33 cellular contexts compared by ENCODE assay signal in the genomic region with DNA sequence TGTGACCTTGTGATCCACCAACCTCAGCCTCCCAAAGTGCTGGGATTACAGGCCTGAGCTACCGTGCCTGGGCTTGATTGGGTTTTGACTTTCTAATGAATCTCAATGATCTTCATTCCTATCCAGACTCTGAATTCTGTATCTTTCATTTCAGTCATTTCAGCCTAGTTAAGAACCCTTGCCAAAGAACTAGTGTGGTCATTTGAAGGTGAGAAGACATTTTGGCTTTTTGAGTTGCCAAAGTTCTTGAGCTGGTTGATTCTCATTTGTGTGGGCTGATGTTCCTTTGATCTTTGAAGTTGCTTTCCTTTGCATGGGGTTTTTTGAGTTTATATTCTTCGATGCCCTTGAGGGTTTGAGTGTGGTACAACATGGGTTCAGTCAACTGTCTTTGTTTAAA. TPM values are rescaled to one million over a fixed set of nuclear protein-coding genes. Genes with fewer than 3 reads are reported as not detected.
"Had no signal": no experiment of that assay in that cellular context is flagged by ENCODE, and none has a peak within 500 bp of the region (broad histone marks: within the 10 kb centered on the region; RNA-seq: fewer than 3 reads in every experiment).

No MANE protein-coding gene starts in this region.

- H3K4me3 ChIP-seq: ascending aorta, breast epithelium, MG63, PC-9 had no signal

- H3K4me1 ChIP-seq: ascending aorta, breast epithelium had no signal

- H3K36me3 ChIP-seq: ascending aorta, breast epithelium, MG63 had no signal

- H3K27ac Mint-ChIP-seq: activated CD8-positive, alpha-beta memory T cell treated with anti-CD3 and anti-CD28 coated beads, Interleukin-2, amount 10 ng/mL, durations not matched to agents 7 days and 5 days; activated naive CD4-positive, alpha-beta T cell treated with anti-CD3 and anti-CD28 coated beads, Interleukin-2, amount 10 ng/mL, durations not matched to agents 7 days and 5 days; activated naive CD8-positive, alpha-beta T cell; T-cell; WTC11 had no signal

- DNase-seq: activated CD4-positive, alpha-beta T cell treated with anti-CD3 and anti-CD28 coated beads for 4 hours; activated CD4-positive, alpha-beta T cell treated with anti-CD3 and anti-CD28 coated beads, Interleukin-2, amount 50 U/mL, for 48 hours; activated CD8-positive, alpha-beta memory T cell treated with anti-CD3 and anti-CD28 coated beads for 24 hours; activated CD8-positive, alpha-beta memory T cell treated with anti-CD3 and anti-CD28 coated beads, Interleukin-2, amount 10 ng/mL, durations not matched to agents 7 days and 5 days; activated CD8-positive, alpha-beta memory T cell treated with anti-CD3 and anti-CD28 coated beads, Interleukin-2, amount 50 U/mL, for 48 hours; activated effector memory CD4-positive, alpha-beta T cell treated with Interleukin-2 at 50 U/mL for 16 hours; activated naive CD4-positive, alpha-beta T cell treated with anti-CD3 and anti-CD28 coated beads, Interleukin-2, amount 10 ng/mL, durations not matched to agents 7 days and 5 days; cerebellar nuclear complex; Kasumi-1; KG1; MG63; NCI-H1092 treated with DMSO at 0.1 percent for 48 hours; NCI-H1417 treated with DMSO at 0.1 percent for 48 hours; NCI-H187 treated with DMSO at 0.1 percent for 48 hours; NCI-H2081; NCI-H446 treated with DMSO at 0.1 percent for 48 hours; NCI-H524; NCI-H748 treated with DMSO at 0.1 percent for 48 hours; PC-9; SIG-M5 had no signal

- H3K9me3 Mint-ChIP-seq: activated naive CD4-positive, alpha-beta T cell treated with anti-CD3 and anti-CD28 coated beads, Interleukin-2, amount 10 ng/mL, durations not matched to agents 7 days and 5 days; T-cell; WTC11 had no signal

- H3K4me3 Mint-ChIP-seq: activated CD8-positive, alpha-beta memory T cell treated with anti-CD3 and anti-CD28 coated beads, Interleukin-2, amount 10 ng/mL, durations not matched to agents 7 days and 5 days; activated naive CD4-positive, alpha-beta T cell treated with anti-CD3 and anti-CD28 coated beads, Interleukin-2, amount 10 ng/mL, durations not matched to agents 7 days and 5 days; activated naive CD8-positive, alpha-beta T cell; T-cell; WTC11 had no signal

- ATAC-seq: activated CD4-positive, CD25-positive, alpha-beta regulatory T cell treated with anti-CD3 and anti-CD28 coated beads, Interleukin-2, amount 50 U/mL, for 24 hours; activated CD8-positive, alpha-beta memory T cell treated with anti-CD3 and anti-CD28 coated beads, Interleukin-2, amount 10 ng/mL, durations not matched to agents 7 days and 5 days; Right ventricle myocardium inferior; SK-N-SH treated with all-trans-retinoic acid at 6 μM for 48 hours; T-cell; WTC11 had no signal

- H3K36me3 Mint-ChIP-seq: activated naive CD4-positive, alpha-beta T cell treated with anti-CD3 and anti-CD28 coated beads, Interleukin-2, amount 10 ng/mL, durations not matched to agents 7 days and 5 days; activated naive CD8-positive, alpha-beta T cell; T-cell; WTC11 had no signal

- H3K4me2 ChIP-seq: PC-9 had no signal

- H3K27me3 ChIP-seq: ascending aorta, breast epithelium had no signal

- H3K4me1 Mint-ChIP-seq: activated CD8-positive, alpha-beta memory T cell treated with anti-CD3 and anti-CD28 coated beads, Interleukin-2, amount 10 ng/mL, durations not matched to agents 7 days and 5 days; activated naive CD4-positive, alpha-beta T cell treated with anti-CD3 and anti-CD28 coated beads, Interleukin-2, amount 10 ng/mL, durations not matched to agents 7 days and 5 days had no signal

- H3K9me3 ChIP-seq: ascending aorta, breast epithelium, MG63 had no signal

- H3K27ac ChIP-seq: ascending aorta, breast epithelium, PC-9, RWPE1 had no signal

- H2AFZ ChIP-seq: PC-9 had no signal

RNA-seq across cellular contexts. Expression of a gene that starts 30.6 kb away (rescaled TPM):
- total RNA-seq: activated CD8-positive, alpha-beta memory T cell treated with anti-CD3 and anti-CD28 coated beads, Interleukin-2, amount 10 ng/mL, durations not matched to agents 7 days and 5 days; ascending aorta; breast epithelium; cardiac septum; OCI-LY7; Right ventricle myocardium inferior; SK-MEL-5; T-cell; T-helper 2 cell treated with Interferon-gamma antibody and Interleukin-4, amounts not matched to agents 100 ng/mL and 5 ng/mL, for 36 hours had no signal
